In the genomic region with DNA sequence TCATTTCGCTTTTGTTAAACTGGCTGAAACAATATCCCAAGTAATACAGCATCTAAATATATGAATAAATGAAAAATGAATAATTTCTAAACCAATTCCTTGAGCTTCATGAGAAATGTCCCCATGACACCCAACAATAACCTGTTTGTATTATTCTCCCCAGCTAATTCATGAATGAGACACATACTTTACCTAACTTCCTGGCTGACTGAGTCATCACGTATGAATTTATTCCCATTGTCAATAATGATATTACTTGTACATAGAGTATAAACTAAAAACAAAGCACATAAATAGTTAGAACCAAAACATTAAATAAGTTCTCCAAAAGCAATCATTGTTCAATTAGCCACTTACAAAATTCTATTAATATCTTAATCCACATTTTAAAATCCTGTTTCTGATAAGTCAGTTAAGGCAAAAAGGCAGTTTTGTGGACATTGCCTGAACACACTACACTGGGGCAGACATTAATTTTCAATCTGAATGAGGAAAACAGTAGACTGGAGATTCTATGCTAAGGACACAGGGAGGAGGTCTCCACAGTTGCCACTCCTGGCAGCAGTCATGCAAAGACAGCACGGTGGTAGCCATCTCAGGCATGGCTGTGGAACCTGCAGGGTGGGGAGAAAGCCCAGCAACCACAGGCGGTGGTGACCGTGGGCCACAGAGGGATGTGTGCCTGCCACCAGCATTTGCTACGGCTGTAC, we compare ENCODE assay signal across 27 cellular contexts. TPM values are rescaled to one million over a fixed set of nuclear protein-coding genes. Genes with fewer than 3 reads are reported as not detected.
A peak's percentile ranks its signal among the peaks of the same experiment; 100 is the strongest.
DNase-seq lines count a peak whose midpoint lies in the region; ATAC-seq and TF ChIP-seq lines count a peak whose summit lies in the region.
"Had no signal": no experiment of that assay in that cellular context is flagged by ENCODE, and none has a peak within 500 bp of the region (broad histone marks: within the 10 kb centered on the region; RNA-seq: fewer than 3 reads in every experiment).

No MANE protein-coding gene starts in this region.

- CTCF ChIA-PET in MCF 10A (lab: Yijun Ruan, JAX), result interaction anchor here (0.6 kb wide), 1 partner anchor 239 kb away, joined by 3 read pairs; no protein-coding TSS in a partner anchor

- no peak for TF ChIP-seq POLR2A in breast epithelium (IDR thresholded peaks at IDR 0.05)

- H3K4me1 ChIP-seq in breast epithelium, result no peaks in the 10 kb centered on the region
- H3K4me1 ChIP-seq in RWPE2 (ENCODE audit: insufficient read depth, poor library complexity, severe bottlenecking), result peaks cover 20% of the 10 kb centered on the region
- H3K4me1 ChIP-seq: adrenal gland, right atrium auricular region, tibial artery had no signal

- TF ChIP-seq CTCF in MCF 10A (IDR thresholded peaks at IDR 0.05; ENCODE audit: unreplicated experiment) (no peak), breast epithelium (IDR thresholded peaks at IDR 0.05) (no peak), RWPE2 (IDR thresholded peaks at IDR 0.05; ENCODE audit: poor library complexity, severe bottlenecking) (no peak), fibroblast of pulmonary artery (IDR thresholded peaks at IDR 0.05; ENCODE audit: low read length, missing control alignments) (no peak)

- intact Hi-C loops in MCF 10A (cut with micrococcal nuclease), result no loop called here
- intact Hi-C loops in breast epithelium (cut with DNase I; ENCODE audit: low total_unique reads), result no loop called here

- no peaks in the 10 kb centered on the region for H3K9me3 Mint-ChIP-seq in MCF 10A (ENCODE audit: unreplicated experiment)
- H3K9me3 Mint-ChIP-seq: activated T-cell treated with anti-CD3 and anti-CD28 coated beads, Interleukin-2, amount 50 U/mL, for 24 hours; CD8-positive, alpha-beta memory T cell; natural killer cell; stimulated activated naive CD8-positive, alpha-beta T cell treated with anti-CD3 and anti-CD28 coated beads, Interleukin-15, amount 100 ng/mL, for 72 hours had no signal

- H3K36me3 ChIP-seq in breast epithelium (no peaks in the 10 kb centered on the region), RWPE2 (ENCODE audit: low read depth) (no peaks in the 10 kb centered on the region), H7 (replicated peaks; ENCODE audit: control insufficient read depth, insufficient read depth, low read length) (no peaks in the 10 kb centered on the region)
- H3K36me3 ChIP-seq: adrenal gland, brain microvascular endothelial cell, right atrium auricular region, tibial artery had no signal

- H3K27me3 Mint-ChIP-seq in MCF 10A (ENCODE audit: insufficient read depth, unreplicated experiment), result no peaks in the 10 kb centered on the region
- H3K27me3 Mint-ChIP-seq: activated T-cell treated with anti-CD3 and anti-CD28 coated beads, Interleukin-2, amount 50 U/mL, for 24 hours; stimulated activated naive CD8-positive, alpha-beta T cell treated with anti-CD3 and anti-CD28 coated beads, Interleukin-15, amount 100 ng/mL, for 72 hours had no signal

- H3K4me3 Mint-ChIP-seq in MCF 10A (ENCODE audit: unreplicated experiment), result no peak overlapping the region
- H3K4me3 Mint-ChIP-seq: activated CD8-positive, alpha-beta T cell treated with anti-CD3 and anti-CD28 coated beads, Interleukin-2, amount 10 ng/mL, durations not matched to agents 7 days and 5 days; activated T-cell treated with anti-CD3 and anti-CD28 coated beads, Interleukin-2, amount 50 U/mL, for 24 hours; CD8-positive, alpha-beta memory T cell; natural killer cell; stimulated activated naive CD8-positive, alpha-beta T cell treated with anti-CD3 and anti-CD28 coated beads, Interleukin-15, amount 100 ng/mL, for 72 hours had no signal

- POLR2A ChIA-PET in MCF 10A (lab: Yijun Ruan, JAX), result interaction anchor here (0.5 to 0.9 kb wide), 3 partner anchors 22 to 77 kb away, joined by 3 to 4 read pairs (median 4); no protein-coding TSS in a partner anchor

- H3K4me3 ChIP-seq in breast epithelium (no peak overlapping the region), RWPE2 (ENCODE audit: severe bottlenecking) (no peak overlapping the region), fibroblast of pulmonary artery (replicated peaks; ENCODE audit: low read depth, low read length) (no peak overlapping the region), H7 (ENCODE audit: insufficient read depth, low read depth, low read length) (no peak overlapping the region)
- H3K4me3 ChIP-seq: adrenal gland, right atrium auricular region, tibial artery had no signal

- DNase-seq in MCF 10A (ENCODE audit: unreplicated experiment) (peak; percentile 42), breast epithelium (ENCODE audit: low spot score in 2 of 2) (no peak), RWPE2 (ENCODE audit: low spot score) (no peak), fibroblast of pulmonary artery (ENCODE audit: low read depth) (peak; percentile 27), NCI-H2107 treated with DMSO at 0.1 percent for 48 hours (lab: John Stamatoyannopoulos, UW; ENCODE audit: unreplicated experiment) (no peak), NCI-H1417 treated with DMSO at 0.1 percent for 48 hours (lab: John Stamatoyannopoulos, UW) (no peak), NCI-H1092 treated with DMSO at 0.1 percent for 48 hours (lab: John Stamatoyannopoulos, UW) (no peak), H7 (no peak)
- DNase-seq: activated CD4-positive, CD25-positive, alpha-beta regulatory T cell treated with anti-CD3 and anti-CD28 coated beads, Interleukin-2, amount 50 U/mL, for 72 hours; activated CD8-positive, alpha-beta T cell treated with anti-CD3 and anti-CD28 coated beads, Interleukin-2, amount 10 ng/mL, durations not matched to agents 7 days and 5 days; activated naive CD4-positive, alpha-beta T cell; activated T-cell treated with anti-CD3 and anti-CD28 coated beads, Interleukin-2, amount 50 U/mL, for 24 hours; adrenal gland; AML-193; brain microvascular endothelial cell; CD8-positive, alpha-beta memory T cell; head of caudate nucleus; left colon; natural killer cell; NCI-H2171; NCI-H524 treated with DMSO at 0.1 percent for 48 hours; stimulated activated naive CD8-positive, alpha-beta T cell treated with anti-CD3 and anti-CD28 coated beads, Interleukin-15, amount 100 ng/mL, for 72 hours; tibial artery had no signal

- H3K27ac ChIP-seq in breast epithelium, result no peak overlapping the region
- H3K27ac ChIP-seq in RWPE2 (ENCODE audit: poor library complexity, severe bottlenecking), result peak overlapping the region; percentile 61
- H3K27ac ChIP-seq: adrenal gland, brain microvascular endothelial cell, right atrium auricular region, tibial artery had no signal

- H3K27ac Mint-ChIP-seq in MCF 10A (ENCODE audit: low read depth, unreplicated experiment), result peak overlapping the region; percentile 65
- H3K27ac Mint-ChIP-seq: activated CD8-positive, alpha-beta T cell treated with anti-CD3 and anti-CD28 coated beads, Interleukin-2, amount 10 ng/mL, durations not matched to agents 7 days and 5 days; activated T-cell treated with anti-CD3 and anti-CD28 coated beads, Interleukin-2, amount 50 U/mL, for 24 hours; natural killer cell had no signal

- H3K27me3 ChIP-seq in breast epithelium (no peaks in the 10 kb centered on the region), RWPE2 (ENCODE audit: insufficient read depth, poor library complexity, severe bottlenecking) (no peaks in the 10 kb centered on the region), H7 (ENCODE audit: control insufficient read depth, insufficient read depth, low read length) (no peaks in the 10 kb centered on the region)
- H3K27me3 ChIP-seq: adrenal gland, brain microvascular endothelial cell, right atrium auricular region, tibial artery had no signal

- no TSS peak for BruUV-seq in MCF 10A (replicated peaks; lab: Mats Ljungman, UMichigan)

- no peaks in the 10 kb centered on the region for H3K9me3 ChIP-seq in breast epithelium
- no peaks in the 10 kb centered on the region for H3K9me3 ChIP-seq in RWPE2 (ENCODE audit: severe bottlenecking)
- H3K9me3 ChIP-seq: adrenal gland, right atrium auricular region, tibial artery had no signal

- peaks cover 16% of the 10 kb centered on the region for H3K4me1 Mint-ChIP-seq in MCF 10A (ENCODE audit: insufficient read depth, unreplicated experiment)

- H3K36me3 Mint-ChIP-seq in MCF 10A (ENCODE audit: insufficient read depth, unreplicated experiment), result no peaks in the 10 kb centered on the region
- H3K36me3 Mint-ChIP-seq: natural killer cell had no signal

- ATAC-seq in RWPE2 (ENCODE audit: low read depth), result peak; percentile 97
- ATAC-seq: activated CD8-positive, alpha-beta T cell treated with anti-CD3 and anti-CD28 coated beads, Interleukin-2, amount 10 ng/mL, durations not matched to agents 7 days and 5 days; left colon; natural killer cell; Right ventricle myocardium inferior; stimulated activated naive CD8-positive, alpha-beta T cell treated with anti-CD3 and anti-CD28 coated beads, Interleukin-15, amount 100 ng/mL, for 72 hours had no signal

RNA-seq across cellular contexts. Expression of gene SLC9C2, which starts 48.2 kb away (rescaled TPM):
- not detected in 2 replicates for total RNA-seq in MCF 10A (2022)
- not detected for total RNA-seq in breast epithelium
- total RNA-seq in H7 (2014; rRNA removed; shearing (Covaris generic)), result not detected in 2 replicates
- total RNA-seq: A172; activated CD8-positive, alpha-beta T cell treated with anti-CD3 and anti-CD28 coated beads, Interleukin-2, amount 10 ng/mL, durations not matched to agents 7 days and 5 days; CD8-positive, alpha-beta memory T cell; natural killer cell; osteocyte had no signal

Comparison
In these comparisons a context has a peak if more than half of its experiments do, and no peak if none do; other contexts are left out.
1. DNase-seq: peak in MCF 10A (single experiment) and fibroblast of pulmonary artery (single experiment); none in breast epithelium (0 of 2), RWPE2 (single experiment), NCI-H2107 treated with DMSO at 0.1 percent for 48 hours (single experiment), NCI-H1417 treated with DMSO at 0.1 percent for 48 hours (single experiment), NCI-H1092 treated with DMSO at 0.1 percent for 48 hours (single experiment) and H7 (single experiment).